Comparison of ENCODE assay signal across 8 cellular contexts in genomic region chr6:28981391-28981832, GRCh38. TPM values are rescaled to one million over a fixed set of nuclear protein-coding genes. Genes with fewer than 3 reads are reported as not detected.
DNase-seq lines count a peak whose midpoint lies in the region; ATAC-seq lines count a peak whose summit lies in the region.

No MANE protein-coding gene starts in this region.

- H2BK12ac ChIP-seq in mesenchymal stem cell (ENCODE audit: low read length in 2 of 2): no peak overlapping the region

- peak; percentile 75 for DNase-seq in Daoy (ENCODE audit: low read depth)
- peak; percentile 89 for DNase-seq in NCI-H510A treated with DMSO at 0.1 percent for 48 hours (lab: John Stamatoyannopoulos, UW)
- peak; percentile 77 to 79 for DNase-seq in activated CD4-positive, alpha-beta T cell treated with anti-CD3 and anti-CD28 coated beads, Interleukin-2, amount 50 U/mL, for 24 hours (ENCODE audit: low read depth in 1 of 2, low spot score in 1 of 2)
- DNase-seq in mesenchymal stem cell: peak; percentile 82
- peak; percentile 52 for DNase-seq in stimulated activated CD8-positive, alpha-beta memory T cell treated with anti-CD3 and anti-CD28 coated beads, Interleukin-15, amount 100 ng/mL, for 1 hour (ENCODE audit: low read depth)

- H3K23ac ChIP-seq in mesenchymal stem cell (ENCODE audit: low read length in 2 of 2): no peak overlapping the region

- ATAC-seq in HG02981 (IDR thresholded peaks at IDR 0.05; ENCODE audit: unreplicated experiment): peak; percentile 12
- ATAC-seq in GM18873 (IDR thresholded peaks at IDR 0.05; ENCODE audit: low FRiP score, unreplicated experiment): no peak

- H4K8ac ChIP-seq in mesenchymal stem cell (ENCODE audit: low read length): no peak overlapping the region

- peak overlapping the region; percentile 61 for H3K4me2 ChIP-seq in mesenchymal stem cell (ENCODE audit: low read length, poor library complexity, severe bottlenecking)

- no peak overlapping the region for H2AFZ ChIP-seq in mesenchymal stem cell (ENCODE audit: low read depth, low read length)

- no peak overlapping the region for H3K14ac ChIP-seq in mesenchymal stem cell (ENCODE audit: low read length in 2 of 2)

- H2BK5ac ChIP-seq in mesenchymal stem cell (ENCODE audit: low read depth, low read length, poor library complexity, severe bottlenecking): no peak overlapping the region

- no peak overlapping the region for H2AK5ac ChIP-seq in mesenchymal stem cell (ENCODE audit: low read length, severe bottlenecking)

- H3K36me3 ChIP-seq in duodenal mucosa (ENCODE audit: control insufficient read depth in 1 of 2, insufficient read depth in 2 of 2, low read length in 2 of 2): no peaks in the 10 kb centered on the region
- peaks cover 0 to 4% of the 10 kb centered on the region in 2 experiments for H3K36me3 ChIP-seq in mesenchymal stem cell (ENCODE audit: control insufficient read depth in 1 of 2, insufficient read depth in 2 of 2, low read depth in 1 of 2, low read length in 2 of 2)

- H3K4me1 ChIP-seq in duodenal mucosa (ENCODE audit: control insufficient read depth in 1 of 2, insufficient read depth in 2 of 2, low read length in 2 of 2) (peaks cover 8 to 14% of the 10 kb centered on the region in 2 donors), mesenchymal stem cell (ENCODE audit: control insufficient read depth, insufficient read depth, low read depth, low read length) (peaks cover 7% of the 10 kb centered on the region)

- H2BK15ac ChIP-seq in mesenchymal stem cell (ENCODE audit: low read depth, poor library complexity, severe bottlenecking): no peak overlapping the region

- no peak overlapping the region for H2BK120ac ChIP-seq in mesenchymal stem cell (ENCODE audit: low read depth, low read length)

- no peaks in the 10 kb centered on the region for H3K9me3 ChIP-seq in duodenal mucosa (ENCODE audit: control insufficient read depth in 1 of 2, low read length in 2 of 2)
- no peaks in the 10 kb centered on the region for H3K9me3 ChIP-seq in mesenchymal stem cell (ENCODE audit: control insufficient read depth, low read length)

- WGBS in mesenchymal stem cell: 0% methylated on average over 5 of the region's 14 CpGs

- no peak overlapping the region for H3K18ac ChIP-seq in mesenchymal stem cell (ENCODE audit: low read depth in 1 of 2, low read length in 2 of 2)

- peak overlapping the region; percentile 67 to 69 for H3K9ac ChIP-seq in duodenal mucosa (ENCODE audit: low read depth in 1 of 2, low read length in 2 of 2)
- H3K9ac ChIP-seq in mesenchymal stem cell (ENCODE audit: low read length): peak overlapping the region; percentile 88

- no peak overlapping the region for H3K4ac ChIP-seq in mesenchymal stem cell (ENCODE audit: low read depth in 1 of 2, low read length in 2 of 2)

- H3K27ac ChIP-seq in duodenal mucosa (ENCODE audit: low read depth, low read length): no peak overlapping the region
- H3K27ac ChIP-seq in mesenchymal stem cell (ENCODE audit: low read length, poor library complexity, severe bottlenecking): peak overlapping the region; percentile 65

- no peaks in the 10 kb centered on the region for H3K27me3 ChIP-seq in duodenal mucosa (ENCODE audit: control insufficient read depth in 1 of 2, insufficient read depth in 2 of 2, low read length in 2 of 2)
- no peaks in the 10 kb centered on the region for H3K27me3 ChIP-seq in mesenchymal stem cell (ENCODE audit: control insufficient read depth in 1 of 2, insufficient read depth in 1 of 2, low read length in 2 of 2)

- H4K91ac ChIP-seq in mesenchymal stem cell (ENCODE audit: low read length): no peak overlapping the region

- H3K4me3 ChIP-seq in duodenal mucosa (ENCODE audit: low read depth in 1 of 2, low read length in 2 of 2) (peak overlapping the region; percentile 97 to 99), mesenchymal stem cell (ENCODE audit: insufficient read depth in 1 of 2, low read depth in 1 of 2, low read length in 2 of 2) (peak overlapping the region in 1 of 2 experiments; percentile 92)

- H3K79me1 ChIP-seq in mesenchymal stem cell (replicated peaks; ENCODE audit: low read length, poor library complexity, severe bottlenecking): no peaks in the 10 kb centered on the region

RNA-seq across cellular contexts. Expression of gene ZNF311, which starts 23.7 kb away (rescaled TPM):
- total RNA-seq in Daoy (2014; rRNA removed; shearing (Covaris generic)): 0.74 and 2.1 TPM in 2 replicates
- polyA plus RNA-seq in mesenchymal stem cell (2013, experiment 1 of 2): 0.10 TPM
- polyA plus RNA-seq in mesenchymal stem cell (2013, experiment 2 of 2): 0.21 TPM

RNA-seq across cellular contexts. Expression of gene TRIM27, which starts 57.6 kb away (rescaled TPM):
- 114 and 117 TPM in 2 replicates for total RNA-seq in Daoy (2014; rRNA removed; shearing (Covaris generic))
- 31.0 TPM for polyA plus RNA-seq in mesenchymal stem cell (2013, experiment 1 of 2)
- polyA plus RNA-seq in mesenchymal stem cell (2013, experiment 2 of 2): 31.4 TPM
